ENCODE assay signal across 22 cellular contexts in the genomic region with DNA sequence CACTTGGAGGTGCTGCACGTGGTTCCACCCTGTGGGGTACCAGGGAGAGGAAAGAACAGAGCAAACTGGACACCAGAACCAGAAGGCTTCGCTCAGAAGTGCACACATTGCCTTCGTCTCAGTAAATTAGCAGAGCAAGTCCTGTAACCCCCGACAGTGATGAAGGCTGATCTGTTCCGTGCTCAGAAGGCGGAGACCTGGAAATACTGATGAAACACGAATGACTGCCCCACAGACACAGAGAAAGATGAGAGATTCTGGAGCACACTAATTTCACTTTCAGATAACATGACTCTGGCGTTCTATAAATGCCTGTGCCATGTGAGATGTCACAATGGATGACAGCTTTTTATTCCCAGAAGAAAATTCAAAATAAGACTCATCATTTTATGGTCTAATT. TPM values are rescaled to one million over a fixed set of nuclear protein-coding genes. Genes with fewer than 3 reads are reported as not detected.
"Had no signal": no experiment of that assay in that cellular context is flagged by ENCODE, and none has a peak within 500 bp of the region (broad histone marks: within the 10 kb centered on the region; RNA-seq: fewer than 3 reads in every experiment).

No MANE protein-coding gene starts in this region.

- ATAC-seq: activated CD8-positive, alpha-beta T cell treated with anti-CD3 and anti-CD28 coated beads, Interleukin-2, amount 10 ng/mL, durations not matched to agents 7 days and 5 days; left lobe of liver; mucosa of descending colon; naive thymus-derived CD8-positive, alpha-beta T cell had no signal

- H3K36me3 ChIP-seq: colonic mucosa, esophagus muscularis mucosa, SJSA1 had no signal

- H3K27me3 ChIP-seq: colonic mucosa, esophagus muscularis mucosa, hepatocyte, SJSA1 had no signal

- H3K27ac ChIP-seq: colonic mucosa, esophagus muscularis mucosa, hepatocyte, SJSA1 had no signal

- DNase-seq: activated CD4-positive, CD25-positive, alpha-beta regulatory T cell treated with anti-CD3 and anti-CD28 coated beads, Interleukin-2, amount 50 U/mL, for 72 hours; activated CD8-positive, alpha-beta memory T cell treated with anti-CD3 and anti-CD28 coated beads, Interleukin-2, amount 50 U/mL, for 4 hours; activated CD8-positive, alpha-beta T cell treated with anti-CD3 and anti-CD28 coated beads, Interleukin-2, amount 10 ng/mL, durations not matched to agents 7 days and 5 days; central memory CD4-positive, alpha-beta T cell; colonic mucosa; islet precursor cell; mammary epithelial cell; mucosa of descending colon; naive thymus-derived CD8-positive, alpha-beta T cell; stimulated activated CD4-positive, alpha-beta T cell treated with anti-CD3 and anti-CD28 coated beads, Interleukin-2, amount 100 ng/mL, for 48 hours; stimulated activated CD8-positive, alpha-beta memory T cell treated with anti-CD3 and anti-CD28 coated beads, Interleukin-4, amount 100 ng/mL, for 48 hours; SW 1271 had no signal

- H3K4me2 ChIP-seq: hepatocyte had no signal

- H3K4me3 ChIP-seq: colonic mucosa, esophagus muscularis mucosa, hepatocyte, mucosa of descending colon, SJSA1 had no signal

- H3K36me3 Mint-ChIP-seq: brain had no signal

- H3K4me3 Mint-ChIP-seq: activated CD8-positive, alpha-beta T cell treated with anti-CD3 and anti-CD28 coated beads, Interleukin-2, amount 10 ng/mL, durations not matched to agents 7 days and 5 days; activated naive CD8-positive, alpha-beta T cell; brain; naive thymus-derived CD8-positive, alpha-beta T cell; T-helper 2 cell treated with Interferon-gamma antibody and Interleukin-4, amounts not matched to agents 5 μg/mL and 100 μg/mL, for 36 hours had no signal

- H3K79me2 ChIP-seq: hepatocyte had no signal

- H3K27ac Mint-ChIP-seq: activated CD8-positive, alpha-beta T cell treated with anti-CD3 and anti-CD28 coated beads, Interleukin-2, amount 10 ng/mL, durations not matched to agents 7 days and 5 days; activated naive CD8-positive, alpha-beta T cell; T-helper 2 cell treated with Interferon-gamma antibody and Interleukin-4, amounts not matched to agents 5 μg/mL and 100 μg/mL, for 36 hours had no signal

- H2AFZ ChIP-seq: hepatocyte had no signal

- H3K9me3 ChIP-seq: colonic mucosa, esophagus muscularis mucosa, mucosa of descending colon, SJSA1 had no signal

- H3K4me1 ChIP-seq: colonic mucosa, esophagus muscularis mucosa, SJSA1 had no signal

RNA-seq across cellular contexts. Expression of a gene that starts 44.2 kb away (rescaled TPM):
- total RNA-seq: esophagus muscularis mucosa, glomerular endothelial cell, left lobe of liver, mammary epithelial cell, renal cortical epithelial cell, SJSA1, ureter had no signal
